ENCODE assay signal across 12 cellular contexts in the genomic region with DNA sequence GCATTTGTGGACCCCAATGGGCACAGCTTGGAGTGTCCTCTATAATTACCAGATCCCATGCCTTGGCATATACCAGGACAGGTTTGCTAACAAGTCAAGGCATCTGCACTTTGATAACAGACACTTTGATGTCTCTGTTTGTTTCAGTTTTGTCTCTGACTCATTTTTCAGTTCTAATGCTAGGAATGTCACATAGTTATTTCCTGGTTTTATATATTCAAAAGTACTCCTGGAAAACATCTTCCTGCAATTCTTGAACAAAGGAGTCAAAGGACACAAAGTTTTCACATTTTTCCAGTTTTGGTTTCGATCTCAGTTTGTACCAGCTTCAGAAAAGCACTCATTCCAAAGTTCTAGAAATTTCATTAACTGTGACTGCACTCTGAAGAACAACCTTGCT.
A peak's percentile ranks its signal among the peaks of the same experiment; 100 is the strongest.
DNase-seq lines count a peak whose midpoint lies in the region; ATAC-seq, FAIRE-seq and TF ChIP-seq lines count a peak whose summit lies in the region.
"Had no signal": no experiment of that assay in that cellular context is flagged by ENCODE, and none has a peak within 500 bp of the region (broad histone marks: within the 10 kb centered on the region; RNA-seq: fewer than 3 reads in every experiment).

No MANE protein-coding gene starts in this region.

- H3K4me3 Mint-ChIP-seq in CD8-positive, alpha-beta memory T cell = no peak overlapping the region
- H3K4me3 Mint-ChIP-seq: activated naive CD4-positive, alpha-beta T cell treated with anti-CD3 and anti-CD28 coated beads, Interleukin-2, amount 50 U/mL, for 24 hours had no signal

- ATAC-seq in A549 (no peak), RWPE2 (ENCODE audit: low read depth) (0 out of 3 replicates have a peak, but pooled peaks have one; percentile 17), GM18505 (IDR thresholded peaks at IDR 0.05; ENCODE audit: unreplicated experiment) (no peak)

- H2AFZ ChIP-seq in GM23248 = no peak overlapping the region; the same call in 1 of the 2 replicates

- WGBS in A549 (ENCODE audit: missing lambda C conversion rate) = 84% methylated on average over 1 of the region's 1 CpG
- WGBS in GM23248 (ENCODE audit: low coverage in 1 of 2, low lambda C conversion rate in 2 of 2, missing lambda C conversion rate in 2 of 2), 2 experiments = 89 to 96% methylated on average over 1 of the region's 1 CpG

- H3K27ac ChIP-seq in A549 (no peak overlapping the region; a peak in 1 of 6 replicates), GM23248 (no peak overlapping the region), RWPE2 (ENCODE audit: poor library complexity, severe bottlenecking) (no peak overlapping the region)
- H3K27ac ChIP-seq in CD8-positive, alpha-beta memory T cell (ENCODE audit: low read depth, low read length) = no peak overlapping the region
- H3K27ac ChIP-seq: ovary had no signal

- no peaks in the 10 kb centered on the region for H3K79me2 ChIP-seq in GM23248 (ENCODE audit: insufficient read depth)

- H3K27me3 Mint-ChIP-seq in CD8-positive, alpha-beta memory T cell = no peaks in the 10 kb centered on the region
- H3K27me3 Mint-ChIP-seq: activated naive CD4-positive, alpha-beta T cell treated with anti-CD3 and anti-CD28 coated beads, Interleukin-2, amount 50 U/mL, for 24 hours had no signal

- H3K36me3 ChIP-seq in GM23248 (ENCODE audit: low read depth) = no peaks in the 10 kb centered on the region
- no peaks in the 10 kb centered on the region for H3K36me3 ChIP-seq in RWPE2 (ENCODE audit: low read depth)
- no peaks in the 10 kb centered on the region for H3K36me3 ChIP-seq in CD8-positive, alpha-beta memory T cell (ENCODE audit: insufficient read depth, low read length)
- H3K36me3 ChIP-seq: ovary had no signal

- H3K9me2 ChIP-seq in GM23248 (ENCODE audit: insufficient read depth) = no peaks in the 10 kb centered on the region

- H4K20me1 ChIP-seq in GM23248 (ENCODE audit: insufficient read depth) = no peaks in the 10 kb centered on the region

- no peak overlapping the region for H3K9ac ChIP-seq in GM23248

- H3K4me2 ChIP-seq in A549 (peak overlapping the region; percentile 21; the same call in 1 of the 3 replicates), GM23248 (ENCODE audit: unreplicated experiment) (peak overlapping the region; percentile 21)

- POLR2A ChIA-PET in A549 (lab: Yijun Ruan, JAX) = no interaction called here
- POLR2A ChIA-PET in CD8-positive, alpha-beta memory T cell (lab: Charles Lee) = no interaction called here

- H3K27me3 ChIP-seq in GM23248 (replicated peaks; ENCODE audit: insufficient read depth) (no peaks in the 10 kb centered on the region), RWPE2 (ENCODE audit: insufficient read depth, poor library complexity, severe bottlenecking) (no peaks in the 10 kb centered on the region)
- no peaks in the 10 kb centered on the region for H3K27me3 ChIP-seq in CD8-positive, alpha-beta memory T cell (ENCODE audit: insufficient read depth, low read length, poor library complexity, severe bottlenecking)
- H3K27me3 ChIP-seq: ovary had no signal

- TF ChIP-seq POLR2A in A549 (IDR thresholded peaks at IDR 0.05; ENCODE audit: low read length) (no peak), GM18505 (IDR thresholded peaks at IDR 0.05; ENCODE audit: borderline replicate concordance, extremely low read depth, insufficient read depth, insufficient read length) (no peak)

- CTCF ChIA-PET in A549 (lab: Yijun Ruan, JAX) = interaction anchor here (1.2 kb wide), 1 partner anchor 306 kb away, joined by 4 read pairs; no protein-coding TSS in a partner anchor
- CTCF ChIA-PET in CD8-positive, alpha-beta memory T cell (lab: Charles Lee) = no interaction called here

- no peak for DNase-seq in A549 (ENCODE audit: low read depth in 1 of 2, low spot score in 1 of 2)
- peak; percentile 16 for DNase-seq in GM23248
- DNase-seq in RWPE2 (ENCODE audit: low spot score) = no peak
- DNase-seq in DMS79 (lab: John Stamatoyannopoulos, UW) = no peak
- DNase-seq in CD8-positive, alpha-beta memory T cell = no peak
- no peak for DNase-seq in activated CD4-positive, alpha-beta T cell treated with anti-CD3 and anti-CD28 coated beads for 4 hours
- DNase-seq: activated CD4-positive, alpha-beta T cell treated with anti-CD3 and anti-CD28 coated beads for 1 hour; ovary had no signal

- no peaks in the 10 kb centered on the region for H3K4me1 Mint-ChIP-seq in CD8-positive, alpha-beta memory T cell

- no peak overlapping the region for H3K27ac Mint-ChIP-seq in CD8-positive, alpha-beta memory T cell
- H3K27ac Mint-ChIP-seq: activated naive CD4-positive, alpha-beta T cell treated with anti-CD3 and anti-CD28 coated beads, Interleukin-2, amount 50 U/mL, for 24 hours had no signal

- H3K9me3 Mint-ChIP-seq in CD8-positive, alpha-beta memory T cell = no peaks in the 10 kb centered on the region
- H3K9me3 Mint-ChIP-seq: activated naive CD4-positive, alpha-beta T cell treated with anti-CD3 and anti-CD28 coated beads, Interleukin-2, amount 50 U/mL, for 24 hours had no signal

- TF ChIP-seq RAD21 in A549 (conservative IDR thresholded peaks at IDR 0.05 in 1 of 2, IDR thresholded peaks at IDR 0.05 in 1 of 2) = no peak

- FAIRE-seq in A549 (lab: Jason Lieb, UNC) (no peak), islet of Langerhans (lab: Jason Lieb, UNC) (peak; percentile 36)
- FAIRE-seq: endometrium had no signal

- 0 out of 2 replicates have a peak, but pooled peaks cover 9% of the 10 kb centered on the region for H3F3A ChIP-seq in GM23248 (ENCODE audit: insufficient read depth)

- no peaks in the 10 kb centered on the region for H3K9me3 ChIP-seq in A549
- no peaks in the 10 kb centered on the region for H3K9me3 ChIP-seq in GM23248 (ENCODE audit: low read depth)
- no peaks in the 10 kb centered on the region for H3K9me3 ChIP-seq in RWPE2 (ENCODE audit: severe bottlenecking)
- H3K9me3 ChIP-seq in CD8-positive, alpha-beta memory T cell (ENCODE audit: low read length) = no peaks in the 10 kb centered on the region
- H3K9me3 ChIP-seq: ovary had no signal

- H3K4me1 ChIP-seq in A549 = peaks cover 8% of the 10 kb centered on the region
- peaks cover 14% of the 10 kb centered on the region for H3K4me1 ChIP-seq in GM23248 (ENCODE audit: insufficient read depth)
- peaks cover 7% of the 10 kb centered on the region for H3K4me1 ChIP-seq in RWPE2 (ENCODE audit: insufficient read depth, poor library complexity, severe bottlenecking)
- H3K4me1 ChIP-seq in CD8-positive, alpha-beta memory T cell (ENCODE audit: insufficient read depth, low read length) = no peaks in the 10 kb centered on the region

- H3K4me3 ChIP-seq in A549 = no peak overlapping the region
- H3K4me3 ChIP-seq in GM23248 = no peak overlapping the region
- no peak overlapping the region for H3K4me3 ChIP-seq in RWPE2 (ENCODE audit: severe bottlenecking)
- no peak overlapping the region for H3K4me3 ChIP-seq in CD8-positive, alpha-beta memory T cell (ENCODE audit: low read length)
- H3K4me3 ChIP-seq: ovary had no signal

- H3K36me3 Mint-ChIP-seq in CD8-positive, alpha-beta memory T cell = no peaks in the 10 kb centered on the region

- TF ChIP-seq CTCF in A549 (IDR thresholded peaks at IDR 0.05) (no peak), RWPE2 (IDR thresholded peaks at IDR 0.05; ENCODE audit: poor library complexity, severe bottlenecking) (no peak)

- TF ChIP-seq EP300 in A549 (IDR thresholded peaks at IDR 0.05) = no peak

- in situ Hi-C loops in GM23248 (cut with MboI) = no loop called here

TF ChIP-seq in A549, 52 proteins besides CTCF, POLR2A, EP300 and RAD21:
- no peak for TF ChIP-seq MAZ (IDR thresholded peaks at IDR 0.05; ENCODE audit: borderline replicate concordance, low read depth, low read length)
- TF ChIP-seq CEBPB (IDR thresholded peaks at IDR 0.05) = no peak
- TF ChIP-seq RFX5 (IDR thresholded peaks at IDR 0.05) = no peak
